ENCODE assay signal across 23 cellular contexts in the genomic region with DNA sequence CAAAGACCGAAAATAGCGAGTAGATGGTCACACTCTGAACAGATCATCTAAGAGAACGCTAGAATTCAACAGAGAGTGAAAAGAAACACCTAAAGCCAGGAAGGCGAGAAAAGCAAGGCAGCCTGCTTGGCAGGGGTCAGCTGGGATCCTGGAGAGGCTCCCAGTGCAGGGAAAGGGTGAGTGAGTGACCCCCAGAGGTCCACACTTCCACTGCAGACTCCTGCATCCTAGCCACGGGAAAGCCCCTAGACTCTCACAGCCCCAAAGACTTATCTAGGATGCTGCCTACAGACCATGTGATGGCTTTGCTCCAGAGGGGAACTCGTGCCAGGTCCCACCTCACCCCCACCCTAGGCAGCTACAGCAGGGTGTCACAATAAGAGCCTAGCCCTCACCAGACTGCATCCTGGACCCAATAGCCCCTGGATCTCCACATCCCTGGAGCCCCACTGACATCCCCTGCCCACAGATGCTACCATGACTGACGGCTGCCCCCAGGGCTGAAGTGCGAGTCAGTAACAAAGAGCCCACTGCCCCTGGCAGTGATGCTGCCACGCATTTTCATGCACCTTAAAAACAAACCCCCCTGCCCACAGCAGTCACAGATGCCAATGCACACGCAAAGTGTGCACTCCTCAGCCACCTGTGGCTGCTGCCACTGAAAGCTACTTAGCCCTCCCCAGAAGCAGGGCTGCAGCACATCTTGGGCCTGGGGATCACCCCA.
DNase-seq lines count a peak whose midpoint lies in the region; ATAC-seq, FAIRE-seq and TF ChIP-seq lines count a peak whose summit lies in the region.
"Had no signal": no experiment of that assay in that cellular context is flagged by ENCODE, and none has a peak within 500 bp of the region (broad histone marks: within the 10 kb centered on the region; RNA-seq: fewer than 3 reads in every experiment).

No MANE protein-coding gene starts in this region.

- H2BK15ac ChIP-seq in H1 (ENCODE audit: low read length) = no peak overlapping the region

- WGBS in H1 (ENCODE audit: extremely low coverage in 1 of 2, insufficient coverage in 1 of 2, insufficient read length in 1 of 2, insufficient replicate concordance in 2 of 2, low coverage in 1 of 2, low lambda C conversion rate in 2 of 2, missing lambda C conversion rate in 1 of 2), 2 experiments = 85% methylated on average over 10 of the region's 10 CpGs; no CpG with 5 or more reads in 1 of the 2 experiments

- DNase-seq in H1 (ENCODE audit: low read depth in 1 of 2, low spot score in 2 of 2) (peak in 1 of 2 experiments; percentile 35), ecto neural progenitor cell (ENCODE audit: low spot score) (no peak), DMS153 treated with DMSO at 0.1 percent for 48 hours (lab: John Stamatoyannopoulos, UW; ENCODE audit: unreplicated experiment) (no peak)
- DNase-seq in natural killer cell treated with Interleukin-12 subunit alpha and Interleukin-12 subunit beta and Interleukin-15 and Interleukin-18, amount 100 ng/mL, for 72 hours (ENCODE audit: low spot score) = peak; percentile 35
- DNase-seq: activated CD4-positive, alpha-beta T cell treated with anti-CD3 and anti-CD28 coated beads, Interleukin-2, amount 10 ng/mL, durations not matched to agents 24 days and 14 days; cortex of kidney; KBM-7; NCI-H2029; ovary; sigmoid colon; SW 1271 had no signal

- H2BK5ac ChIP-seq in H1 (ENCODE audit: low read depth, low read length) = no peak overlapping the region

- H4K5ac ChIP-seq in H1 (ENCODE audit: insufficient read length, low read depth, low read length) = no peak overlapping the region

- H3K36me3 ChIP-seq in BLaER1 treated with 17β-estradiol and CSF1 and Interleukin-3, amounts not matched to agents 10 nM and 100 nM = no peaks in the 10 kb centered on the region
- no peaks in the 10 kb centered on the region for H3K36me3 ChIP-seq in H1 (ENCODE audit: control insufficient read depth in 2 of 4, insufficient read depth in 4 of 4, low read length in 3 of 4)
- H3K36me3 ChIP-seq: ovary, sigmoid colon had no signal

- no peak for TF ChIP-seq POLR2A in H1 (IDR thresholded peaks at IDR 0.05; ENCODE audit: control extremely low read depth in 1 of 2, low read depth in 2 of 2, low read length in 2 of 2)

- H3K23me2 ChIP-seq in H1 (ENCODE audit: low read depth, low read length) = no peaks in the 10 kb centered on the region; the same call in 1 of the 2 replicates

- H3K18ac ChIP-seq in H1 (ENCODE audit: extremely low read depth, low read length) = no peak overlapping the region

- H2AFZ ChIP-seq in H1 (ENCODE audit: low read length) = no peak overlapping the region
- H2AFZ ChIP-seq: hepatocyte had no signal

- no peak overlapping the region for H3K14ac ChIP-seq in H1 (ENCODE audit: insufficient read length)

- H4K91ac ChIP-seq in H1 (replicated peaks; ENCODE audit: insufficient read length, low read length) = no peak overlapping the region

- peaks cover 11 to 25% (median 17%) of the 10 kb centered on the region in 11 experiments; a peak in 21 of 22 replicates for H3K9me3 ChIP-seq in BLaER1 treated with 17β-estradiol and CSF1 and Interleukin-3, amounts not matched to agents 10 nM and 100 nM (replicated peaks in 1 of 11)
- H3K9me3 ChIP-seq in H1 (ENCODE audit: insufficient read depth in 2 of 2, low read depth in 1 of 2, low read length in 1 of 2) = no peaks in the 10 kb centered on the region; a peak in 1 of 4 replicates
- H3K9me3 ChIP-seq: ovary, sigmoid colon had no signal

- ATAC-seq in natural killer cell treated with Interleukin-12 subunit alpha and Interleukin-12 subunit beta and Interleukin-15 and Interleukin-18, amount 100 ng/mL, for 72 hours = no peak
- ATAC-seq in GM19351 (IDR thresholded peaks at IDR 0.05; ENCODE audit: unreplicated experiment) (no peak), GM19035 (IDR thresholded peaks at IDR 0.05; ENCODE audit: unreplicated experiment) (no peak)
- ATAC-seq: stimulated activated memory B cell treated with anti-CD40 and anti-IgM and Interleukin-4, amounts not matched to agents 10 μg/mL and 1 μg/mL and 100 μg/mL, for 72 hours had no signal

- peak overlapping the region in 9 of 11 experiments; percentile 48 to 61 (median 52); a peak in 16 of 22 replicates for H3K4me2 ChIP-seq in BLaER1 treated with 17β-estradiol and CSF1 and Interleukin-3, amounts not matched to agents 10 nM and 100 nM
- H3K4me2 ChIP-seq in H1 (ENCODE audit: insufficient read depth in 1 of 2, low read depth in 2 of 2, low read length in 2 of 2) = no peak overlapping the region
- H3K4me2 ChIP-seq: hepatocyte had no signal

- H2BK20ac ChIP-seq in H1 (ENCODE audit: low read length) = no peak overlapping the region

- H3K4me1 ChIP-seq in BLaER1 treated with 17β-estradiol and CSF1 and Interleukin-3, amounts not matched to agents 10 nM and 100 nM = peaks cover 5 to 38% (median 33%) of the 10 kb centered on the region in 10 experiments; a peak in 19 of 20 replicates
- peaks cover 0 to 4% (median 2%) of the 10 kb centered on the region in 4 experiments; a peak in 5 of 7 replicates for H3K4me1 ChIP-seq in H1 (replicated peaks in 1 of 4; ENCODE audit: control insufficient read depth in 3 of 4, insufficient read depth in 4 of 4, low read length in 3 of 4)

- no peak overlapping the region for H3K4ac ChIP-seq in H1 (replicated peaks; ENCODE audit: insufficient read length, low read depth, low read length)

- CTCF ChIA-PET in H1 (lab: Charles Lee; ENCODE audit: partially characterized antibody) = interaction anchor here (1.1 to 1.7 kb wide), 3 partner anchors 12 to 132 kb away, joined by 3 to 7 read pairs (median 3); no protein-coding TSS in a partner anchor

- no peaks in the 10 kb centered on the region for H3K79me2 ChIP-seq in H1 (ENCODE audit: control insufficient read depth in 1 of 2, insufficient read depth in 2 of 2, low read length in 2 of 2)
- H3K79me2 ChIP-seq: hepatocyte had no signal

- no peak overlapping the region for H4K8ac ChIP-seq in H1 (ENCODE audit: extremely low read depth, insufficient read depth, low read length)

- FAIRE-seq in H1 (lab: Jason Lieb, UNC) = no peak
- FAIRE-seq: endothelial cell of umbilical vein, G401.6, keratinocyte had no signal

- H3K27ac Mint-ChIP-seq in natural killer cell treated with Interleukin-12 subunit alpha and Interleukin-12 subunit beta and Interleukin-15 and Interleukin-18, amount 100 ng/mL, for 72 hours = no peak overlapping the region
- H3K27ac Mint-ChIP-seq: activated CD4-positive, alpha-beta T cell treated with anti-CD3 and anti-CD28 coated beads, Interleukin-2, amount 10 ng/mL, durations not matched to agents 24 days and 14 days; activated T-helper 2 cell treated with anti-CD3 and anti-CD28 coated beads, Interferon-gamma antibody, Interleukin-2, Interleukin-4, amounts not matched to agents 10 μg/mL and 5 μg/mL and 100 μg/mL, durations not matched to agents 14 hours and 24 hours and 36 hours; stimulated activated memory B cell treated with anti-CD40 and anti-IgM and Interleukin-4, amounts not matched to agents 10 μg/mL and 1 μg/mL and 100 μg/mL, for 72 hours had no signal

- peak in 2 of 3 experiments; percentile 26 to 29; a peak in 2 of 4 replicates for TF ChIP-seq CTCF in H1 (IDR thresholded peaks at IDR 0.05; ENCODE audit: control extremely low read depth in 1 of 3, insufficient read depth in 1 of 3, low read depth in 1 of 3, low read length in 3 of 3)

- no peaks in the 10 kb centered on the region for H4K20me1 ChIP-seq in BLaER1 treated with 17β-estradiol and CSF1 and Interleukin-3, amounts not matched to agents 10 nM and 100 nM
- peaks cover 0 to 5% of the 10 kb centered on the region in 2 experiments for H4K20me1 ChIP-seq in H1 (replicated peaks in 1 of 2; ENCODE audit: control insufficient read depth in 1 of 2, insufficient read depth in 2 of 2, low read length in 2 of 2)

- no peaks in the 10 kb centered on the region for H3K79me1 ChIP-seq in H1 (ENCODE audit: low read depth, low read length)

- no peak overlapping the region for H3K4me3 Mint-ChIP-seq in natural killer cell treated with Interleukin-12 subunit alpha and Interleukin-12 subunit beta and Interleukin-15 and Interleukin-18, amount 100 ng/mL, for 72 hours
- H3K4me3 Mint-ChIP-seq: activated CD4-positive, alpha-beta T cell treated with anti-CD3 and anti-CD28 coated beads, Interleukin-2, amount 10 ng/mL, durations not matched to agents 24 days and 14 days; brain; stimulated activated memory B cell treated with anti-CD40 and anti-IgM and Interleukin-4, amounts not matched to agents 10 μg/mL and 1 μg/mL and 100 μg/mL, for 72 hours had no signal

- no peak overlapping the region for H3K56ac ChIP-seq in H1 (replicated peaks; ENCODE audit: insufficient read length, low read depth, low read length)

- no peak overlapping the region for H3K9ac ChIP-seq in BLaER1 treated with 17β-estradiol and CSF1 and Interleukin-3, amounts not matched to agents 10 nM and 100 nM
- no peak overlapping the region for H3K9ac ChIP-seq in H1 (replicated peaks in 1 of 4; ENCODE audit: extremely low read depth in 1 of 4, low read depth in 3 of 4, low read length in 3 of 4)

- POLR2A ChIA-PET in H1 (lab: Charles Lee; ENCODE audit: partially characterized antibody) = no interaction called here

- no peak overlapping the region for H2BK120ac ChIP-seq in H1 (replicated peaks; ENCODE audit: low read depth, low read length)

- peaks cover 10% of the 10 kb centered on the region in 2 donors for H3K4me1 Mint-ChIP-seq in natural killer cell treated with Interleukin-12 subunit alpha and Interleukin-12 subunit beta and Interleukin-15 and Interleukin-18, amount 100 ng/mL, for 72 hours (ENCODE audit: low read depth in 2 of 2)
- H3K4me1 Mint-ChIP-seq: stimulated activated memory B cell treated with anti-CD40 and anti-IgM and Interleukin-4, amounts not matched to agents 10 μg/mL and 1 μg/mL and 100 μg/mL, for 72 hours had no signal

- no peak overlapping the region for H3K27ac ChIP-seq in BLaER1 treated with 17β-estradiol and CSF1 and Interleukin-3, amounts not matched to agents 10 nM and 100 nM
- no peak overlapping the region for H3K27ac ChIP-seq in H1 (ENCODE audit: low read depth, low read length)
- H3K27ac ChIP-seq: hepatocyte, ovary, sigmoid colon had no signal

- H2BK12ac ChIP-seq in H1 (ENCODE audit: low read depth, low read length) = no peak overlapping the region

- H3K4me3 ChIP-seq in BLaER1 treated with 17β-estradiol and CSF1 and Interleukin-3, amounts not matched to agents 10 nM and 100 nM = no peak overlapping the region
- H3K4me3 ChIP-seq in H1 (ENCODE audit: extremely low read depth in 1 of 4, insufficient read depth in 2 of 4, low read depth in 3 of 4, low read length in 4 of 4) = no peak overlapping the region
- H3K4me3 ChIP-seq: hepatocyte, lung, ovary, sigmoid colon had no signal

- peaks cover 0 to 17% (median 0%) of the 10 kb centered on the region in 11 experiments; a peak in 4 of 22 replicates for H3K27me3 ChIP-seq in BLaER1 treated with 17β-estradiol and CSF1 and Interleukin-3, amounts not matched to agents 10 nM and 100 nM
- H3K27me3 ChIP-seq in H1 (replicated peaks in 1 of 4; ENCODE audit: control insufficient read depth in 3 of 4, extremely low read depth in 1 of 4, insufficient read depth in 3 of 4, low read length in 3 of 4) = no peaks in the 10 kb centered on the region
- H3K27me3 ChIP-seq: hepatocyte, ovary, sigmoid colon had no signal

- no peak overlapping the region for H3K23ac ChIP-seq in H1 (ENCODE audit: insufficient read length)

- no peak for TF ChIP-seq EP300 in Ishikawa (IDR thresholded peaks at IDR 0.05; ENCODE audit: borderline replicate concordance)
- no peak for TF ChIP-seq EP300 in H1 (IDR thresholded peaks at IDR 0.05; ENCODE audit: borderline replicate concordance in 1 of 2, low read depth in 2 of 2, low read length in 2 of 2)

- H3K27me3 Mint-ChIP-seq in natural killer cell treated with Interleukin-12 subunit alpha and Interleukin-12 subunit beta and Interleukin-15 and Interleukin-18, amount 100 ng/mL, for 72 hours = peaks cover 14 to 16% of the 10 kb centered on the region in 2 donors

- no peaks in the 10 kb centered on the region for H3K9me3 Mint-ChIP-seq in natural killer cell treated with Interleukin-12 subunit alpha and Interleukin-12 subunit beta and Interleukin-15 and Interleukin-18, amount 100 ng/mL, for 72 hours
- H3K9me3 Mint-ChIP-seq: activated CD4-positive, alpha-beta T cell treated with anti-CD3 and anti-CD28 coated beads, Interleukin-2, amount 10 ng/mL, durations not matched to agents 24 days and 14 days had no signal

- TF ChIP-seq RAD21 in Ishikawa (IDR thresholded peaks at IDR 0.05; ENCODE audit: low read depth) = peak; percentile 17; the same call in 1 of the 2 replicates
- TF ChIP-seq RAD21 in H1 (IDR thresholded peaks at IDR 0.05 in 1 of 2, conservative IDR thresholded peaks at IDR 0.05 in 1 of 2; ENCODE audit: low read depth in 2 of 2, low read length in 2 of 2) = peak; percentile 47 to 60

- no peak overlapping the region for H2AK5ac ChIP-seq in H1 (ENCODE audit: low read depth, low read length)

- peaks cover 5% of the 10 kb centered on the region for H3K36me3 Mint-ChIP-seq in natural killer cell treated with Interleukin-12 subunit alpha and Interleukin-12 subunit beta and Interleukin-15 and Interleukin-18, amount 100 ng/mL, for 72 hours

Comparison
In these comparisons a context has a peak if more than half of its experiments do, and no peak if none do; other contexts are left out.
1. H3K4me2 ChIP-seq: peak in BLaER1 treated with 17β-estradiol and CSF1 and Interleukin-3, amounts not matched to agents 10 nM and 100 nM (9 of 11); none in H1 (0 of 2).